Comparison of ENCODE assay signal across 14 cellular contexts in genomic region chr9:71761938-71762353, GRCh38. TPM values are rescaled to one million over a fixed set of nuclear protein-coding genes. Genes with fewer than 3 reads are reported as not detected.
DNase-seq lines count a peak whose midpoint lies in the region; ATAC-seq and TF ChIP-seq lines count a peak whose summit lies in the region.
"Had no signal": no experiment of that assay in that cellular context is flagged by ENCODE, and none has a peak within 500 bp of the region (broad histone marks: within the 10 kb centered on the region; RNA-seq: fewer than 3 reads in every experiment).

No MANE protein-coding gene starts in this region.

- no peak overlapping the region for H2BK15ac ChIP-seq in mesenchymal stem cell (ENCODE audit: low read depth, poor library complexity, severe bottlenecking)

- H4K8ac ChIP-seq in mesenchymal stem cell (ENCODE audit: low read length) = no peak overlapping the region

- peak overlapping the region; percentile 92 for H2AK5ac ChIP-seq in mesenchymal stem cell (ENCODE audit: low read length, severe bottlenecking)

- H3K27me3 ChIP-seq in HCT116 (ENCODE audit: insufficient read depth, low read length) (no peaks in the 10 kb centered on the region), mesenchymal stem cell (ENCODE audit: control insufficient read depth in 1 of 2, insufficient read depth in 1 of 2, low read length in 2 of 2) (no peaks in the 10 kb centered on the region), esophagus squamous epithelium (no peaks in the 10 kb centered on the region), ascending aorta (no peaks in the 10 kb centered on the region)
- H3K27me3 ChIP-seq: tibial nerve had no signal

- H3K4me1 Mint-ChIP-seq in Calu3 (ENCODE audit: low read depth, unreplicated experiment) = peaks cover 47% of the 10 kb centered on the region
- peaks cover 78% of the 10 kb centered on the region for H3K4me1 Mint-ChIP-seq in activated naive CD8-positive, alpha-beta T cell treated with anti-CD3 and anti-CD28 coated beads for 36 hours

- H3K4me3 Mint-ChIP-seq in Calu3 (ENCODE audit: low read depth, unreplicated experiment) = peak overlapping the region; percentile 48
- H3K4me3 Mint-ChIP-seq in activated naive CD8-positive, alpha-beta T cell treated with anti-CD3 and anti-CD28 coated beads for 36 hours = no peak overlapping the region
- H3K4me3 Mint-ChIP-seq: dendritic cell treated with granulocyte-macrophage colony-stimulating factor and Interleukin-4, amounts not matched to agents 40 ng/mL and 50 ng/mL, for 4 days; natural killer cell treated with Interleukin-12 subunit alpha and Interleukin-12 subunit beta and Interleukin-15 and Interleukin-18, amount 100 ng/mL, for 72 hours had no signal

- no peak overlapping the region for H2BK12ac ChIP-seq in mesenchymal stem cell (ENCODE audit: low read length in 2 of 2)

- no peak overlapping the region for H4K91ac ChIP-seq in mesenchymal stem cell (ENCODE audit: low read length)

- no peaks in the 10 kb centered on the region for H3K9me2 ChIP-seq in HCT116 (ENCODE audit: insufficient read depth)

- peak overlapping the region; percentile 63; the same call in 1 of the 2 replicates for H3K4me2 ChIP-seq in HCT116 (ENCODE audit: low read length)
- H3K4me2 ChIP-seq in mesenchymal stem cell (ENCODE audit: low read length, poor library complexity, severe bottlenecking) = no peak overlapping the region

- H2AFZ ChIP-seq in HCT116 (ENCODE audit: low read depth, low read length, poor library complexity, severe bottlenecking) (no peak overlapping the region), mesenchymal stem cell (ENCODE audit: low read depth, low read length) (no peak overlapping the region)

- no peaks in the 10 kb centered on the region for H3K27me3 Mint-ChIP-seq in Calu3 (ENCODE audit: unreplicated experiment)
- no peaks in the 10 kb centered on the region for H3K27me3 Mint-ChIP-seq in activated naive CD8-positive, alpha-beta T cell treated with anti-CD3 and anti-CD28 coated beads for 36 hours
- H3K27me3 Mint-ChIP-seq: dendritic cell treated with granulocyte-macrophage colony-stimulating factor and Interleukin-4, amounts not matched to agents 40 ng/mL and 50 ng/mL, for 4 days; natural killer cell treated with Interleukin-12 subunit alpha and Interleukin-12 subunit beta and Interleukin-15 and Interleukin-18, amount 100 ng/mL, for 72 hours had no signal

- peak overlapping the region in 1 of 2 experiments; percentile 52 for H3K18ac ChIP-seq in mesenchymal stem cell (ENCODE audit: low read depth in 1 of 2, low read length in 2 of 2)

- TF ChIP-seq CTCF in Calu3 (IDR thresholded peaks at IDR 0.05; ENCODE audit: unreplicated experiment) (no peak), HCT116 (IDR thresholded peaks at IDR 0.05 in 2 of 3, conservative IDR thresholded peaks at IDR 0.05 in 1 of 3; ENCODE audit: borderline replicate concordance in 1 of 3, insufficient read depth in 1 of 3, low read depth in 2 of 3, low read length in 2 of 3) (no peak), esophagus squamous epithelium (IDR thresholded peaks at IDR 0.05) (no peak), ascending aorta (IDR thresholded peaks at IDR 0.05) (no peak)

- no peaks in the 10 kb centered on the region for H4K20me1 ChIP-seq in HCT116 (ENCODE audit: insufficient read depth)

- RAD21 ChIA-PET in HCT116 (lab: Charles Lee; ENCODE audit: low non-redundant PET in 1 of 2, low total read pairs in 2 of 2, uncharacterized antibody in 2 of 2, unreplicated experiment in 2 of 2) = no interaction called here

- TF ChIP-seq RAD21 in HCT116 (IDR thresholded peaks at IDR 0.05; ENCODE audit: low read depth) = peak; percentile 45

- ATAC-seq in HCT116 = peak; percentile 48

- H3K9ac ChIP-seq in HCT116 (ENCODE audit: low read length) (no peak overlapping the region), mesenchymal stem cell (ENCODE audit: low read length) (no peak overlapping the region)

- DNase-seq in Calu3 (peak; percentile 32), HCT116 (ENCODE audit: low read depth, low spot score) (no peak), mesenchymal stem cell (no peak), esophagus squamous epithelium (lab: John Stamatoyannopoulos, UW) (no peak), ascending aorta (ENCODE audit: low spot score in 2 of 2) (no peak), RKO (ENCODE audit: low spot score) (no peak), mesenteric fat pad (ENCODE audit: low spot score) (no peak)
- no peak for DNase-seq in activated naive CD8-positive, alpha-beta T cell treated with anti-CD3 and anti-CD28 coated beads for 36 hours
- DNase-seq: H7, islet precursor cell, NCI-H1092 treated with DMSO at 0.1 percent for 48 hours had no signal

- peak overlapping the region; percentile 82 for H3K27ac Mint-ChIP-seq in Calu3 (ENCODE audit: unreplicated experiment)
- peak overlapping the region; percentile 77 for H3K27ac Mint-ChIP-seq in activated naive CD8-positive, alpha-beta T cell treated with anti-CD3 and anti-CD28 coated beads for 36 hours
- H3K27ac Mint-ChIP-seq: dendritic cell treated with granulocyte-macrophage colony-stimulating factor and Interleukin-4, amounts not matched to agents 40 ng/mL and 50 ng/mL, for 4 days had no signal

- H3K23ac ChIP-seq in mesenchymal stem cell (ENCODE audit: low read length in 2 of 2) = no peak overlapping the region

- H3K9me3 Mint-ChIP-seq in Calu3 (ENCODE audit: low read depth, unreplicated experiment) = no peaks in the 10 kb centered on the region
- no peaks in the 10 kb centered on the region for H3K9me3 Mint-ChIP-seq in activated naive CD8-positive, alpha-beta T cell treated with anti-CD3 and anti-CD28 coated beads for 36 hours
- H3K9me3 Mint-ChIP-seq: dendritic cell treated with granulocyte-macrophage colony-stimulating factor and Interleukin-4, amounts not matched to agents 40 ng/mL and 50 ng/mL, for 4 days; natural killer cell treated with Interleukin-12 subunit alpha and Interleukin-12 subunit beta and Interleukin-15 and Interleukin-18, amount 100 ng/mL, for 72 hours had no signal

- no peaks in the 10 kb centered on the region for H3K79me1 ChIP-seq in mesenchymal stem cell (replicated peaks; ENCODE audit: low read length, poor library complexity, severe bottlenecking)

- POLR2A ChIA-PET in HCT116 (lab: Charles Lee) = no interaction called here

- H3K9me3 ChIP-seq in HCT116 (ENCODE audit: control insufficient read depth in 1 of 2, insufficient read depth in 1 of 2, low read depth in 1 of 2, low read length in 2 of 2) (no peaks in the 10 kb centered on the region), mesenchymal stem cell (ENCODE audit: control insufficient read depth, low read length) (no peaks in the 10 kb centered on the region), esophagus squamous epithelium (no peaks in the 10 kb centered on the region), ascending aorta (no peaks in the 10 kb centered on the region)
- H3K9me3 ChIP-seq: tibial nerve had no signal

- CTCF ChIA-PET in Calu3 (lab: Charles Lee) = no interaction called here
- CTCF ChIA-PET in HCT116 (lab: Charles Lee) = interaction anchor here (1.0 kb wide), 1 partner anchor 477 kb away, joined by 3 read pairs; no protein-coding TSS in a partner anchor

- no peak overlapping the region for H3K14ac ChIP-seq in mesenchymal stem cell (ENCODE audit: low read length in 2 of 2)

- H3K36me3 ChIP-seq in HCT116 (ENCODE audit: control insufficient read depth in 1 of 2, insufficient read depth in 2 of 2, low read length in 2 of 2) (no peaks in the 10 kb centered on the region), mesenchymal stem cell (ENCODE audit: control insufficient read depth in 1 of 2, insufficient read depth in 2 of 2, low read depth in 1 of 2, low read length in 2 of 2) (no peaks in the 10 kb centered on the region), esophagus squamous epithelium (no peaks in the 10 kb centered on the region), ascending aorta (no peaks in the 10 kb centered on the region)
- H3K36me3 ChIP-seq: tibial nerve had no signal

- peaks cover 22% of the 10 kb centered on the region for H3K79me2 ChIP-seq in HCT116 (ENCODE audit: insufficient read depth, low read length)

- BruUV-seq in Calu3 (replicated peaks; lab: Mats Ljungman, UMichigan) (no TSS peak), HCT116 (replicated peaks; lab: Mats Ljungman, UMichigan) (no TSS peak)

- H3K4me1 ChIP-seq in HCT116 (ENCODE audit: control insufficient read depth in 1 of 2, insufficient read depth in 2 of 2, low read length in 2 of 2) (peaks cover 55 to 64% of the 10 kb centered on the region in 2 experiments), mesenchymal stem cell (ENCODE audit: control insufficient read depth, insufficient read depth, low read depth, low read length) (peaks cover 10% of the 10 kb centered on the region), esophagus squamous epithelium (peaks cover 18 to 98% (median 28%) of the 10 kb centered on the region in 3 donors), ascending aorta (peaks cover 0 to 16% of the 10 kb centered on the region in 2 donors)

- H3K27ac ChIP-seq in HCT116 (ENCODE audit: low read depth, low read length) = no peak overlapping the region
- H3K27ac ChIP-seq in mesenchymal stem cell (ENCODE audit: low read length, poor library complexity, severe bottlenecking) = peak overlapping the region; percentile 94
- no peak overlapping the region for H3K27ac ChIP-seq in esophagus squamous epithelium
- H3K27ac ChIP-seq in ascending aorta = no peak overlapping the region

- H2BK120ac ChIP-seq in mesenchymal stem cell (ENCODE audit: low read depth, low read length) = no peak overlapping the region

- H3K4ac ChIP-seq in mesenchymal stem cell (ENCODE audit: low read depth in 1 of 2, low read length in 2 of 2) = peak overlapping the region in 1 of 2 experiments; percentile 69

- intact Hi-C loops in Calu3 (cut with micrococcal nuclease; ENCODE audit: unreplicated experiment) = loop anchor here (5.0 to 10.0 kb wide), 3 partner anchors 35 to 477 kb away; no protein-coding TSS in a partner anchor
- intact Hi-C loops in HCT116 (cut with micrococcal nuclease) = no loop called here
- intact Hi-C loops in esophagus squamous epithelium (cut with DNase I) = no loop called here
- intact Hi-C loops in ascending aorta (cut with DNase I) = no loop called here

- H2BK5ac ChIP-seq in mesenchymal stem cell (ENCODE audit: low read depth, low read length, poor library complexity, severe bottlenecking) = no peak overlapping the region

- 89% methylated on average over 5 of the region's 5 CpGs for WGBS in mesenchymal stem cell
- 71 to 74% methylated on average over 5 of the region's 5 CpGs for WGBS in esophagus squamous epithelium, 2 donors

- H3K36me3 Mint-ChIP-seq in Calu3 (ENCODE audit: insufficient read depth, unreplicated experiment) = peaks cover 60% of the 10 kb centered on the region
- H3K36me3 Mint-ChIP-seq in activated naive CD8-positive, alpha-beta T cell treated with anti-CD3 and anti-CD28 coated beads for 36 hours = peaks cover 42% of the 10 kb centered on the region
- H3K36me3 Mint-ChIP-seq: natural killer cell treated with Interleukin-12 subunit alpha and Interleukin-12 subunit beta and Interleukin-15 and Interleukin-18, amount 100 ng/mL, for 72 hours had no signal

- TF ChIP-seq POLR2A in HCT116 (IDR thresholded peaks at IDR 0.05; ENCODE audit: borderline replicate concordance, extremely low read depth, insufficient read depth, insufficient read length) = no peak
- TF ChIP-seq POLR2A in esophagus squamous epithelium (IDR thresholded peaks at IDR 0.05) = no peak

- no peak overlapping the region for H3K4me3 ChIP-seq in HCT116 (replicated peaks in 1 of 2; ENCODE audit: low read depth in 1 of 2, low read length in 2 of 2)
- H3K4me3 ChIP-seq in mesenchymal stem cell (ENCODE audit: insufficient read depth in 1 of 2, low read depth in 1 of 2, low read length in 2 of 2) = no peak overlapping the region
- H3K4me3 ChIP-seq in esophagus squamous epithelium = no peak overlapping the region
- no peak overlapping the region for H3K4me3 ChIP-seq in ascending aorta
- H3K4me3 ChIP-seq: tibial nerve had no signal

RNA-seq across cellular contexts. Expression of gene CEMIP2, which starts 6.4 kb away (rescaled TPM):
- total RNA-seq in Calu3 (2022) (89.0 and 122 TPM in 2 replicates), HCT116 (2021; ENCODE audit: unreplicated experiment) (14.3 TPM), esophagus squamous epithelium (10 to 100 TPM in 3 of 4 donors, 1 to 10 TPM in 1; 7.6 to 34.5 (median 12.3) TPM), ascending aorta (34.4 TPM), mesenteric fat pad (108 TPM)
- 8.5 and 10.6 TPM in 2 replicates for polyA plus RNA-seq in HCT116 (2012)
- 10 to 100 TPM; 69.0 to 71.2 TPM for total RNA-seq in activated naive CD8-positive, alpha-beta T cell treated with anti-CD3 and anti-CD28 coated beads for 36 hours
- 41.7 TPM for polyA plus RNA-seq in mesenchymal stem cell (2013, experiment 1 of 2)
- 41.7 TPM for polyA plus RNA-seq in mesenchymal stem cell (2013, experiment 2 of 2)
